In the genomic region with DNA sequence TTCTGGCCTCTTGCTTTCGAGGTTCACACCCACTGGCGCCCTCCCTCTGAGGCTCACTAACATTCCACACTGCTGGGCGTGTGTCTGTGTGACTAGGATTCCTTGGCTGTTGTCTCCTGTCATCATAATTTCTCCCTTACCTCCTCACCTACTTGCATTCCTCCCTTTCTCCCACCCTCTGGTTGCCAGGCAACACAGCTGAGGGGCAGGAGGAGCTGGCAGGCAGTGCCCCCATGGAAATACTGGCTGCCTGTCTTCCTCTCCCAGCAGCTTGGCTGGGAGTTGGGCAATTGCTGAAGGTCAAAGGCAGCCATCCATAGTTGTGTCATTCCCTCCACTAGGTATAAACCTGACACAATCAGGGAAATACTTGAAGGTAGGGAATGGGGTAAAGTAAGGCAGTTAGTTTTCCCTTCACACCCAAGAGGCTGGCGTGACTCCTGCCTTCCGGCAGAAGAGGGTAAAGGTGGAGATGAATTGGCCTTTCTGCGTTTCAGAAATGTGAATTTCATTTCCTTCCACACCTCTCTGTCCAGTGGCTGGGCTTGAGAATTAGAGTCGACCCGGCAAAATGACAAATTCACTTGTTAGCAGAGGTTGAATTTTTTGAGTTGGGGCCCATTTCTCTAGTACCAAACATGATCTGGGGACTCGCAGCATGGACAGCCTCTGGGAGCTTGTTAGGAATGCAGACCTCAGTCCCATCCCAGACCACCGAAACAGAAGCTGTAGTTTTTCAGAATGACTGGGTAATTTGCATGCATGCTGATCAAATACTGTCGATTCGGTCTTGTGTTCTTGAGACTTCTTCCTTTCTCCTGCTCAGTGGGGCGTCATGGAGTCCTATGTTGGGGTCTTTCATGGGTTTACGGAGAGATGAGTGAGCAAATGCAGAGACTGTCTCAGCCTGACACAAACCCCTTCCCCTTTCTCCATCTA, we compare ENCODE assay signal across 10 cellular contexts. TPM values are rescaled to one million over a fixed set of nuclear protein-coding genes. Genes with fewer than 3 reads are reported as not detected.
DNase-seq lines count a peak whose midpoint lies in the region; ATAC-seq and TF ChIP-seq lines count a peak whose summit lies in the region.
"Had no signal": no experiment of that assay in that cellular context is flagged by ENCODE, and none has a peak within 500 bp of the region (broad histone marks: within the 10 kb centered on the region; RNA-seq: fewer than 3 reads in every experiment).

No MANE protein-coding gene starts in this region.

- no peak overlapping the region for H3K4me3 ChIP-seq in PC-9

- peaks cover 4% of the 10 kb centered on the region for H3K9me3 Mint-ChIP-seq in type B pancreatic cell
- no peaks in the 10 kb centered on the region for H3K9me3 Mint-ChIP-seq in stimulated activated naive B cell treated with anti-CD40 and anti-IgM and Interleukin-4, amounts not matched to agents 10 μg/mL and 1 μg/mL and 100 μg/mL, for 72 hours

- intact Hi-C loops in PC-9 (cut with micrococcal nuclease; ENCODE audit: unreplicated experiment), result loop anchor here (1.0 to 10.0 kb wide), 5 partner anchors 37 to 447 kb away; no protein-coding TSS in a partner anchor

- peak overlapping the region; percentile 99 for H3K27ac Mint-ChIP-seq in type B pancreatic cell
- no peak overlapping the region for H3K27ac Mint-ChIP-seq in stimulated activated naive B cell treated with anti-CD40 and anti-IgM and Interleukin-4, amounts not matched to agents 10 μg/mL and 1 μg/mL and 100 μg/mL, for 72 hours

- H3K4me3 Mint-ChIP-seq in type B pancreatic cell, result peak overlapping the region; percentile 78
- no peak overlapping the region for H3K4me3 Mint-ChIP-seq in stimulated activated naive B cell treated with anti-CD40 and anti-IgM and Interleukin-4, amounts not matched to agents 10 μg/mL and 1 μg/mL and 100 μg/mL, for 72 hours

- H4K20me1 ChIP-seq in PC-9 (ENCODE audit: insufficient read depth), result no peaks in the 10 kb centered on the region

- H3F3A ChIP-seq in PC-9 (ENCODE audit: insufficient read depth, low read depth), result peaks cover 57% of the 10 kb centered on the region

- H3K4me1 ChIP-seq in PC-9 (replicated peaks; ENCODE audit: insufficient read depth), result peaks cover 99% of the 10 kb centered on the region

- no peaks in the 10 kb centered on the region for H3K9me2 ChIP-seq in PC-9 (ENCODE audit: insufficient read depth)

- H3K4me1 Mint-ChIP-seq in type B pancreatic cell (ENCODE audit: unreplicated experiment), result peaks cover 21% of the 10 kb centered on the region
- peaks cover 19 to 21% of the 10 kb centered on the region in 2 donors for H3K4me1 Mint-ChIP-seq in stimulated activated naive B cell treated with anti-CD40 and anti-IgM and Interleukin-4, amounts not matched to agents 10 μg/mL and 1 μg/mL and 100 μg/mL, for 72 hours

- no peaks in the 10 kb centered on the region for H3K36me3 ChIP-seq in PC-9 (ENCODE audit: low read depth)

- H3K27ac ChIP-seq in PC-9, result peak overlapping the region; percentile 99
- H3K27ac ChIP-seq: C4-2B had no signal

- no peaks in the 10 kb centered on the region for H3K36me3 Mint-ChIP-seq in type B pancreatic cell
- H3K36me3 Mint-ChIP-seq in stimulated activated naive B cell treated with anti-CD40 and anti-IgM and Interleukin-4, amounts not matched to agents 10 μg/mL and 1 μg/mL and 100 μg/mL, for 72 hours, result no peaks in the 10 kb centered on the region

- CTCF ChIA-PET in PC-9 (lab: Charles Lee), result interaction anchor here (0.7 to 1.6 kb wide), 4 partner anchors 32 to 1230 kb away, joined by 3 to 6 read pairs (median 4); no protein-coding TSS in a partner anchor

- TF ChIP-seq CTCF in PC-9 (conservative IDR thresholded peaks at IDR 0.05) (no peak), type B pancreatic cell (conservative IDR thresholded peaks at IDR 0.05) (no peak)

- no peaks in the 10 kb centered on the region for H3K9me3 ChIP-seq in PC-9 (ENCODE audit: insufficient read depth, low read depth)

- H3K79me2 ChIP-seq in PC-9 (ENCODE audit: low read depth), result no peaks in the 10 kb centered on the region

- H3K4me2 ChIP-seq in PC-9, result peak overlapping the region; percentile 77

- DNase-seq in NCI-H748 (lab: John Stamatoyannopoulos, UW; ENCODE audit: unreplicated experiment), result peak; percentile 22
- DNase-seq in NCI-H748 treated with DMSO at 0.1 percent for 48 hours (lab: John Stamatoyannopoulos, UW), result no peak
- peak; percentile 97 to 98 for DNase-seq in PC-9
- DNase-seq in iPS-NIHi11 (ENCODE audit: low spot score), result peak; percentile 81
- DNase-seq in type B pancreatic cell (ENCODE audit: extremely low spot score, unreplicated experiment), result no peak
- no peak for DNase-seq in SHP77 treated with DMSO at 0.1 percent for 48 hours (lab: John Stamatoyannopoulos, UW)
- no peak for DNase-seq in stimulated activated naive B cell treated with anti-CD40 and anti-IgM and Interleukin-4, amounts not matched to agents 10 μg/mL and 1 μg/mL and 100 μg/mL, for 72 hours
- DNase-seq: MV-4-11 had no signal

- POLR2A ChIA-PET in PC-9 (lab: Charles Lee; ENCODE audit: unreplicated experiment), result interaction anchor here (0.5 to 2.9 kb wide), 12 partner anchors 15 to 1599 kb away, joined by 3 to 81 read pairs (median 4); a partner anchor contains a TSS

- ATAC-seq in HG02759 (IDR thresholded peaks at IDR 0.05; ENCODE audit: unreplicated experiment), result no peak
- ATAC-seq in stimulated activated naive B cell treated with anti-CD40 and anti-IgM and Interleukin-4, amounts not matched to agents 10 μg/mL and 1 μg/mL and 100 μg/mL, for 72 hours (replicated peaks), result no peak

- BruUV-seq in PC-9 (replicated peaks; lab: Mats Ljungman, UMichigan), result no TSS peak

- H3K27me3 ChIP-seq in PC-9 (ENCODE audit: insufficient read depth, low read depth), result no peaks in the 10 kb centered on the region

- no peak overlapping the region for H2AFZ ChIP-seq in PC-9

- no peaks in the 10 kb centered on the region for H3K27me3 Mint-ChIP-seq in type B pancreatic cell
- H3K27me3 Mint-ChIP-seq in stimulated activated naive B cell treated with anti-CD40 and anti-IgM and Interleukin-4, amounts not matched to agents 10 μg/mL and 1 μg/mL and 100 μg/mL, for 72 hours, result peaks cover 20 to 21% of the 10 kb centered on the region in 2 donors

RNA-seq across cellular contexts. Expression of a gene that starts 24.3 kb away (rescaled TPM):
- total RNA-seq in PC-9 (2021), result 542 and 909 TPM in 2 replicates
- total RNA-seq in type B pancreatic cell (ENCODE audit: low replicate concordance), result 340 and 2,561 TPM in 2 replicates

Comparison
In these comparisons a context has a peak if more than half of its experiments do, and no peak if none do; other contexts are left out.
1. DNase-seq: peak in NCI-H748 (single experiment), PC-9 (2 of 2) and iPS-NIHi11 (single experiment); none in NCI-H748 treated with DMSO at 0.1 percent for 48 hours (single experiment), type B pancreatic cell (single experiment), SHP77 treated with DMSO at 0.1 percent for 48 hours (single experiment) and stimulated activated naive B cell treated with anti-CD40 and anti-IgM and Interleukin-4, amounts not matched to agents 10 μg/mL and 1 μg/mL and 100 μg/mL, for 72 hours (single experiment).